26 cellular contexts compared by ENCODE assay signal in genomic region chr13:113831061-113831460, GRCh38.
"Had no signal": no experiment of that assay in that cellular context is flagged by ENCODE, and none has a peak within 500 bp of the region (broad histone marks: within the 10 kb centered on the region; RNA-seq: fewer than 3 reads in every experiment).

No MANE protein-coding gene starts in this region.

- H3K4me1 Mint-ChIP-seq: activated naive CD4-positive, alpha-beta T cell treated with anti-CD3 and anti-CD28 coated beads, Interleukin-2, amount 50 U/mL, for 24 hours; T-cell had no signal

- H3K27ac ChIP-seq: breast epithelium, SK-N-MC, VCaP had no signal

- H3K9me3 Mint-ChIP-seq: activated CD8-positive, alpha-beta T cell treated with anti-CD3 and anti-CD28 coated beads for 36 hours; activated naive CD4-positive, alpha-beta T cell treated with anti-CD3 and anti-CD28 coated beads, Interleukin-2, amount 50 U/mL, for 24 hours; activated T-helper 1 cell treated with anti-CD3 and anti-CD28 coated beads, Interleukin-12 subunit alpha, Interleukin-12 subunit beta, Interleukin-2, Interleukin-4 antibody, amounts not matched to agents 30 ng/mL and 10 ng/mL and 1 ng/mL, durations not matched to agents 14 hours and 24 hours and 36 hours; T-cell had no signal

- H3K27me3 ChIP-seq: breast epithelium had no signal

- DNase-seq: activated CD4-positive, alpha-beta T cell treated with anti-CD3 and anti-CD28 coated beads for 4 hours; activated CD8-positive, alpha-beta memory T cell treated with anti-CD3 and anti-CD28 coated beads, Interleukin-2, amount 50 U/mL, for 48 hours; activated CD8-positive, alpha-beta T cell treated with anti-CD3 and anti-CD28 coated beads for 36 hours; activated effector memory CD4-positive, alpha-beta T cell treated with Interleukin-2 at 50 U/mL for 16 hours; activated naive CD4-positive, alpha-beta T cell; activated T-cell treated with anti-CD3 and anti-CD28 coated beads, Interleukin-2, amount 50 U/mL, for 1 hour; aorta; central memory CD4-positive, alpha-beta T cell; Karpas-422; MM.1S; NCI-H1105 treated with DMSO at 0.1 percent for 48 hours; NCI-H1436 treated with DMSO at 0.1 percent for 48 hours; NCI-H187; NCI-H2081; NCI-H510A treated with DMSO at 0.1 percent for 48 hours; NCI-H69; NK-92 treated with Interleukin-12 subunit alpha and Interleukin-12 subunit beta, amount 100 ng/mL, for 24 hours; T-cell; T-helper 2 cell; T1000 had no signal

- H3K27me3 Mint-ChIP-seq: activated CD8-positive, alpha-beta T cell treated with anti-CD3 and anti-CD28 coated beads for 36 hours; activated naive CD4-positive, alpha-beta T cell treated with anti-CD3 and anti-CD28 coated beads, Interleukin-2, amount 50 U/mL, for 24 hours; T-cell had no signal

- H3K4me3 Mint-ChIP-seq: activated CD8-positive, alpha-beta T cell treated with anti-CD3 and anti-CD28 coated beads for 36 hours; activated naive CD4-positive, alpha-beta T cell treated with anti-CD3 and anti-CD28 coated beads, Interleukin-2, amount 50 U/mL, for 24 hours; activated T-helper 1 cell treated with anti-CD3 and anti-CD28 coated beads, Interleukin-12 subunit alpha, Interleukin-12 subunit beta, Interleukin-2, Interleukin-4 antibody, amounts not matched to agents 30 ng/mL and 10 ng/mL and 1 ng/mL, durations not matched to agents 14 hours and 24 hours and 36 hours; T-cell had no signal

- H3K4me3 ChIP-seq: breast epithelium, SK-N-MC had no signal

- H3K9me3 ChIP-seq: breast epithelium had no signal

- H3K36me3 Mint-ChIP-seq: activated naive CD4-positive, alpha-beta T cell treated with anti-CD3 and anti-CD28 coated beads, Interleukin-2, amount 50 U/mL, for 24 hours had no signal

- H3K27ac Mint-ChIP-seq: activated CD8-positive, alpha-beta T cell treated with anti-CD3 and anti-CD28 coated beads for 36 hours; activated naive CD4-positive, alpha-beta T cell treated with anti-CD3 and anti-CD28 coated beads, Interleukin-2, amount 50 U/mL, for 24 hours; activated T-helper 1 cell treated with anti-CD3 and anti-CD28 coated beads, Interleukin-12 subunit alpha, Interleukin-12 subunit beta, Interleukin-2, Interleukin-4 antibody, amounts not matched to agents 30 ng/mL and 10 ng/mL and 1 ng/mL, durations not matched to agents 14 hours and 24 hours and 36 hours; T-cell had no signal

- H3K36me3 ChIP-seq: breast epithelium had no signal

- ATAC-seq: activated CD4-positive, CD25-positive, alpha-beta regulatory T cell treated with anti-CD3 and anti-CD28 coated beads, Interleukin-2, amount 50 U/mL, for 24 hours; activated CD8-positive, alpha-beta T cell treated with anti-CD3 and anti-CD28 coated beads for 36 hours; T-cell had no signal

- H3K4me1 ChIP-seq: breast epithelium had no signal
